ENCODE assay signal across 32 cellular contexts in the genomic region with DNA sequence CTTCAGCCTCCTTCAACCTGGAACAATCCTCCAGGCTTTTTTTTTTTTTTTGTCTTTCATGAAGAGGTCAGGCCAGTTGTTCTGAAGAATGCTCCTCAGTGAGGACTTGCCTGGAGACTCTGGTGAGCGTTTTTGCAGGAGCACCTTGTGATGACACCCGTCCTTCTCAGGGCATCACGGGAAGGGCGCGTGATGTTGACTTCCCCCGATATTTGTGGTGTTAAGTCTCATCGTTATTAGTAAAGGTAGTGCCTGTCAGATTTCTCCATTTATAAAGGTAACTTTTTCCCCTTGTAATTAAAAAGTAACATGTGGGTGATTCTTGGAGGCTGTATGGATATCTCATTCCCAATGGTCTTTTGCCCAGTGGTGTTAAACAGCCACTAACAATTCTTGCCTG. TPM values are rescaled to one million over a fixed set of nuclear protein-coding genes. Genes with fewer than 3 reads are reported as not detected.
"Had no signal": no experiment of that assay in that cellular context is flagged by ENCODE, and none has a peak within 500 bp of the region (broad histone marks: within the 10 kb centered on the region; RNA-seq: fewer than 3 reads in every experiment).

No MANE protein-coding gene starts in this region.

- H3K36me3 Mint-ChIP-seq: naive thymus-derived CD8-positive, alpha-beta T cell; natural killer cell treated with Interleukin-12 subunit alpha and Interleukin-12 subunit beta and Interleukin-15 and Interleukin-18, amount 100 ng/mL, for 72 hours; stimulated activated effector memory CD8-positive, alpha-beta T cell treated with anti-CD3 and anti-CD28 coated beads, Interleukin-12 subunit alpha, Interleukin-12 subunit beta, amount 100 ng/mL, for 72 hours; stimulated activated naive B cell treated with anti-CD40 and anti-IgM and Interleukin-4, amounts not matched to agents 10 μg/mL and 1 μg/mL and 100 μg/mL, for 72 hours had no signal

- H3K36me3 ChIP-seq: neutrophil, pancreas, right lobe of liver, stomach, thoracic aorta, thyroid gland, tibial nerve, upper lobe of left lung, vagina had no signal

- DNase-seq: naive thymus-derived CD8-positive, alpha-beta T cell; nephron progenitor cell; nucleus accumbens; pancreas; psoas muscle; right cardiac atrium; right lobe of liver; stimulated activated CD4-positive, alpha-beta T cell treated with anti-CD3 and anti-CD28 coated beads, Interleukin-15, amount 100 ng/mL, for 24 hours; stimulated activated CD4-positive, alpha-beta T cell treated with anti-CD3 and anti-CD28 coated beads, Interleukin-2, amount 100 ng/mL, for 24 hours; stimulated activated CD4-positive, alpha-beta T cell treated with anti-CD3 and anti-CD28 coated beads, Interleukin-2, amount 100 ng/mL, for 48 hours; stimulated activated CD4-positive, alpha-beta T cell treated with anti-CD3 and anti-CD28 coated beads, Interleukin-4, amount 100 ng/mL, for 24 hours; stimulated activated naive B cell treated with anti-CD40 and anti-IgM and Interleukin-4, amounts not matched to agents 10 μg/mL and 1 μg/mL and 100 μg/mL, for 72 hours; stimulated activated naive CD4-positive, alpha-beta T cell treated with Interleukin-2 at 50 U/mL for 16 hours; stomach; thyroid gland; trophoblast cell; upper lobe of left lung had no signal

- H3K9me3 Mint-ChIP-seq: naive thymus-derived CD8-positive, alpha-beta T cell; natural killer cell treated with Interleukin-12 subunit alpha and Interleukin-12 subunit beta and Interleukin-15 and Interleukin-18, amount 100 ng/mL, for 72 hours; nephron progenitor cell; neural crest cell; stimulated activated effector memory CD8-positive, alpha-beta T cell treated with anti-CD3 and anti-CD28 coated beads, Interleukin-12 subunit alpha, Interleukin-12 subunit beta, amount 100 ng/mL, for 72 hours; stimulated activated naive B cell treated with anti-CD40 and anti-IgM and Interleukin-4, amounts not matched to agents 10 μg/mL and 1 μg/mL and 100 μg/mL, for 72 hours; stimulated activated naive CD8-positive, alpha-beta T cell treated with anti-CD3 and anti-CD28 coated beads, Interleukin-15, Interleukin-2, amounts not matched to agents 100 ng/mL and 50 ng/mL, for 24 hours had no signal

- H3K4me3 Mint-ChIP-seq: naive thymus-derived CD8-positive, alpha-beta T cell; natural killer cell treated with Interleukin-12 subunit alpha and Interleukin-12 subunit beta and Interleukin-15 and Interleukin-18, amount 100 ng/mL, for 72 hours; nephron progenitor cell; neural crest cell; stimulated activated effector memory CD8-positive, alpha-beta T cell treated with anti-CD3 and anti-CD28 coated beads, Interleukin-12 subunit alpha, Interleukin-12 subunit beta, amount 100 ng/mL, for 72 hours; stimulated activated naive B cell treated with anti-CD40 and anti-IgM and Interleukin-4, amounts not matched to agents 10 μg/mL and 1 μg/mL and 100 μg/mL, for 72 hours; stimulated activated naive CD8-positive, alpha-beta T cell treated with anti-CD3 and anti-CD28 coated beads, Interleukin-15, Interleukin-2, amounts not matched to agents 100 ng/mL and 50 ng/mL, for 24 hours had no signal

- ATAC-seq: naive thymus-derived CD8-positive, alpha-beta T cell; natural killer cell treated with Interleukin-12 subunit alpha and Interleukin-12 subunit beta and Interleukin-15 and Interleukin-18, amount 100 ng/mL, for 72 hours; pancreas; psoas muscle; right cardiac atrium; right lobe of liver; stimulated activated effector memory CD8-positive, alpha-beta T cell treated with anti-CD3 and anti-CD28 coated beads, Interleukin-12 subunit alpha, Interleukin-12 subunit beta, amount 100 ng/mL, for 72 hours; stimulated activated naive B cell treated with anti-CD40 and anti-IgM and Interleukin-4, amounts not matched to agents 10 μg/mL and 1 μg/mL and 100 μg/mL, for 72 hours had no signal

- H3K27ac Mint-ChIP-seq: natural killer cell treated with Interleukin-12 subunit alpha and Interleukin-12 subunit beta and Interleukin-15 and Interleukin-18, amount 100 ng/mL, for 72 hours; nephron progenitor cell; progenitor cell of endocrine pancreas; stimulated activated effector memory CD8-positive, alpha-beta T cell treated with anti-CD3 and anti-CD28 coated beads, Interleukin-12 subunit alpha, Interleukin-12 subunit beta, amount 100 ng/mL, for 72 hours; stimulated activated naive B cell treated with anti-CD40 and anti-IgM and Interleukin-4, amounts not matched to agents 10 μg/mL and 1 μg/mL and 100 μg/mL, for 72 hours; stimulated activated naive CD8-positive, alpha-beta T cell treated with anti-CD3 and anti-CD28 coated beads, Interleukin-15, Interleukin-2, amounts not matched to agents 100 ng/mL and 50 ng/mL, for 24 hours had no signal

- H3K4me1 Mint-ChIP-seq: stimulated activated effector memory CD8-positive, alpha-beta T cell treated with anti-CD3 and anti-CD28 coated beads, Interleukin-12 subunit alpha, Interleukin-12 subunit beta, amount 100 ng/mL, for 72 hours; stimulated activated naive B cell treated with anti-CD40 and anti-IgM and Interleukin-4, amounts not matched to agents 10 μg/mL and 1 μg/mL and 100 μg/mL, for 72 hours had no signal

- H3K4me1 ChIP-seq: pancreas, psoas muscle, right lobe of liver, stomach, thyroid gland, tibial nerve, upper lobe of left lung, vagina had no signal

- H3K27ac ChIP-seq: neutrophil, pancreas, psoas muscle, right lobe of liver, skin epidermis, stomach, thoracic aorta, thyroid gland, tibial nerve, upper lobe of left lung, vagina had no signal

- H3K27me3 ChIP-seq: pancreas, right lobe of liver, thyroid gland, tibial nerve, upper lobe of left lung, vagina had no signal

- H3K4me3 ChIP-seq: pancreas, psoas muscle, right lobe of liver, skin epidermis, smooth muscle cell, stomach, thoracic aorta, thyroid gland, tibial nerve, upper lobe of left lung, vagina had no signal

- H3K9me3 ChIP-seq: neutrophil, pancreas, psoas muscle, right lobe of liver, stomach, thoracic aorta, thyroid gland, tibial nerve, upper lobe of left lung, vagina had no signal

RNA-seq across cellular contexts. Expression of a gene that starts 23.9 kb away (rescaled TPM):
- total RNA-seq: naive thymus-derived CD8-positive, alpha-beta T cell; natural killer cell treated with Interleukin-12 subunit alpha and Interleukin-12 subunit beta and Interleukin-15 and Interleukin-18, amount 100 ng/mL, for 72 hours; omental fat pad; osteocyte; pancreas; progenitor cell of endocrine pancreas; psoas muscle; renal cortical epithelial cell; right lobe of liver; smooth muscle cell; stomach; subcutaneous adipose tissue; thoracic aorta; thyroid gland; tibial nerve; upper lobe of left lung had no signal
- polyA plus RNA-seq: naive thymus-derived CD8-positive, alpha-beta T cell; psoas muscle; smooth muscle cell; stomach had no signal
